ENCODE assay signal across 1 cellular context in the genomic region with DNA sequence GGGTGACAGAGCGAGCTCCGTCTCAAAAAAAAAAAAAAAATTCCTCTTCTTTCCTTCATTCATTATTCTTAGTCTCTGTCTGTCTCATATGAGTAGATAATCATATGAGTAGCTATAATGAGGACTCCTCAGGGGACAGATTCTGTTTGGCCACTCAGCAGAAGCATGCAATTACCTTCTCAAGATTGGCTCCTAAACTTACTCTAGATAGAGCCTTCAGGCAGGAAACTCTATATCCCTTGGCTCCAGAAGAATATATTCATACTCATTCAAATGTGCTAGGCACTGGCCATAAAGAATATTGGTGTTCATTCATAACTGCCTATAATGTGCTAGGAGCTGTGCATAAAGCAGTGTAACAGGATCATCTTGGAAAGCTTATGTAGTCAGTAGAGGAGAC.
TF ChIP-seq lines count a peak whose summit lies in the region.

No MANE protein-coding gene starts in this region.

TF ChIP-seq in GM23338, 12 proteins besides CTCF, POLR2A, EP300 and RAD21 (continued from another document):
- TF ChIP-seq ZNF462 (CRISPR knock-in tag; IDR thresholded peaks at IDR 0.05) (no peak), STAT1 (IDR thresholded peaks at IDR 0.05; ENCODE audit: unreplicated experiment) (no peak), EZH2phosphoT487 (IDR thresholded peaks at IDR 0.05; ENCODE audit: unreplicated experiment) (no peak), ZNF114 (CRISPR knock-in tag; IDR thresholded peaks at IDR 0.05) (no peak), NANOG (IDR thresholded peaks at IDR 0.05; ENCODE audit: borderline replicate concordance) (no peak), ETS1 (IDR thresholded peaks at IDR 0.05) (no peak), EZH2 (IDR thresholded peaks at IDR 0.05; ENCODE audit: low read depth, unreplicated experiment) (no peak)
- TF ChIP-seq, protein P1, sequence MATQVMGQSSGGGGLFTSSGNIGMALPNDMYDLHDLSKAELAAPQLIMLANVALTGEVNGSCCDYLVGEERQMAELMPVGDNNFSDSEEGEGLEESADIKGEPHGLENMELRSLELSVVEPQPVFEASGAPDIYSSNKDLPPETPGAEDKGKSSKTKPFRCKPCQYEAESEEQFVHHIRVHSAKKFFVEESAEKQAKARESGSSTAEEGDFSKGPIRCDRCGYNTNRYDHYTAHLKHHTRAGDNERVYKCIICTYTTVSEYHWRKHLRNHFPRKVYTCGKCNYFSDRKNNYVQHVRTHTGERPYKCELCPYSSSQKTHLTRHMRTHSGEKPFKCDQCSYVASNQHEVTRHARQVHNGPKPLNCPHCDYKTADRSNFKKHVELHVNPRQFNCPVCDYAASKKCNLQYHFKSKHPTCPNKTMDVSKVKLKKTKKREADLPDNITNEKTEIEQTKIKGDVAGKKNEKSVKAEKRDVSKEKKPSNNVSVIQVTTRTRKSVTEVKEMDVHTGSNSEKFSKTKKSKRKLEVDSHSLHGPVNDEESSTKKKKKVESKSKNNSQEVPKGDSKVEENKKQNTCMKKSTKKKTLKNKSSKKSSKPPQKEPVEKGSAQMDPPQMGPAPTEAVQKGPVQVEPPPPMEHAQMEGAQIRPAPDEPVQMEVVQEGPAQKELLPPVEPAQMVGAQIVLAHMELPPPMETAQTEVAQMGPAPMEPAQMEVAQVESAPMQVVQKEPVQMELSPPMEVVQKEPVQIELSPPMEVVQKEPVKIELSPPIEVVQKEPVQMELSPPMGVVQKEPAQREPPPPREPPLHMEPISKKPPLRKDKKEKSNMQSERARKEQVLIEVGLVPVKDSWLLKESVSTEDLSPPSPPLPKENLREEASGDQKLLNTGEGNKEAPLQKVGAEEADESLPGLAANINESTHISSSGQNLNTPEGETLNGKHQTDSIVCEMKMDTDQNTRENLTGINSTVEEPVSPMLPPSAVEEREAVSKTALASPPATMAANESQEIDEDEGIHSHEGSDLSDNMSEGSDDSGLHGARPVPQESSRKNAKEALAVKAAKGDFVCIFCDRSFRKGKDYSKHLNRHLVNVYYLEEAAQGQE (IDR thresholded peaks at IDR 0.05; ENCODE audit: unreplicated experiment), result no peak
TF ChIP-seq in GM23338: peak in this region for 0.
